In the genomic region with DNA sequence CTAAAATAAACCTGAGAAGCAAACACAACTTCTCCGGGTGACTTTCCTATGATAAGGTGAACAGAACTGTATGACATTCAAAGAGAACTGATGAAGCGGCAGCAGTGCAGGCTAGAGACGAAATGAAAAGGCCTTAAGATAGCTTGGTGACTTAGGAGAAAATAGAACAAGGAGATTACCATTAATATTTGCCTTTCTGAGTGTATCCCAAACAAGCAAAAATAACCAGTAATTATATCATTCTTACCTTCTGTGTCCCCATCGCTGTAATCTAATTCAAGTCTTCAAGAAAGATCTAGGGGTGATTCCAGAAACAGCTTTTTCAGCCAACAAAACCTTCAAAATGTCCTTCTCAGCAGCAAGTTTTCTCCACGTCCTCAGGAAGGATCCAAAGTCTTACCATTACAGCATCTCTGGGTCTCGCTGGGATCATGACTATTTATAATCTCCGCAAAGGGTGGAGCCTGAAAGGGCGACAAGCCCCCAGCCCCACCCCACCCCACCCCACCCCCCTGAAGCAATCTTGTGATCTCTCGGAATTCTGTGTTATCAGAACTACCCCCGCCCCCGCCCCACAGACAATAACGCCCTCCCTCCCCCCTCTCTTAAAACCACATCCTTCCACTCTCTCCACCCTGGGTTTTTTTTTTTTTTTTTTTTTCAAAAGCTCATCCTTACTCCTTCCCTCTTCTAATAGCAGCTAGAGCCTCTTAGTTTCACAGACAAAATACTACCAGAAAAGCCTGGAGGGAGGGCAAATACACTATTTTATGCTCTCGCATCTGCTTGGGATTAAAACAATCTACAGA, we compare ENCODE assay signal across 8 cellular contexts. TPM values are rescaled to one million over a fixed set of nuclear protein-coding genes. Genes with fewer than 3 reads are reported as not detected.
DNase-seq lines count a peak whose midpoint lies in the region; ATAC-seq and TF ChIP-seq lines count a peak whose summit lies in the region.

A gene (minus strand): TSS at position 415 of the 809 bp plus-strand sequence. CDS start 153 bp downstream, at position 262.

- H3K4me3 ChIP-seq in GM12864 (ENCODE audit: low read depth, low read length): peak within 1 kb of the TSS; percentile 96
- peak within 1 kb of the TSS; percentile 49 for H3K4me3 ChIP-seq in SU-DHL-6 (ENCODE audit: insufficient read depth, low read length, poor library complexity, severe bottlenecking)
- peak within 1 kb of the TSS; percentile 87 for H3K4me3 ChIP-seq in osteoblast (ENCODE audit: insufficient read depth, low read length)
- H3K4me3 ChIP-seq in thymus (ENCODE audit: low read length): peak within 1 kb of the TSS; percentile 55

- 6% methylated on average over 13 of the region's 13 CpGs for whole genome bisulfite sequencing in thymus

- ATAC-seq in HG03432 (IDR thresholded peaks at IDR 0.05; ENCODE audit: unreplicated experiment) (peak; percentile 37), Right ventricle myocardium inferior (peak; percentile 81), HG02852 (IDR thresholded peaks at IDR 0.05; ENCODE audit: unreplicated experiment) (no peak)

- DNase-seq in GM12864 (ENCODE audit: low read depth) (peak; percentile 53), Right ventricle myocardium inferior (ENCODE audit: missing footprints) (no peak), osteoblast (ENCODE audit: insufficient read length, low spot score, missing footprints) (peak; percentile 92)
- DNase-seq in activated naive CD8-positive, alpha-beta T cell treated with anti-CD3 and anti-CD28 coated beads, Interleukin-2, amount 50 U/mL, for 16 hours (ENCODE audit: low read depth, low spot score): peak; percentile 42

- peak within 1 kb of the TSS; percentile 50 for H3K9ac ChIP-seq in SU-DHL-6 (ENCODE audit: low read length)

- H3K4me1 ChIP-seq in osteoblast (ENCODE audit: insufficient read depth, low read length) (peaks cover 18% of the 10 kb centered on the region), thymus (ENCODE audit: control insufficient read depth, insufficient read depth, low read length) (peaks cover 10% of the 10 kb centered on the region)

- H3K27me3 ChIP-seq in SU-DHL-6 (ENCODE audit: low read length) (no peaks in the 10 kb centered on the region), osteoblast (ENCODE audit: insufficient read depth, low read length) (no peaks in the 10 kb centered on the region), thymus (ENCODE audit: control insufficient read depth, insufficient read depth) (no peaks in the 10 kb centered on the region)

- H3K9me3 ChIP-seq in SU-DHL-6 (ENCODE audit: insufficient read depth, low read length) (no peaks in the 10 kb centered on the region), osteoblast (ENCODE audit: low read depth, low read length) (no peaks in the 10 kb centered on the region), thymus (ENCODE audit: control insufficient read depth) (no peaks in the 10 kb centered on the region)

- intact Hi-C loops in Right ventricle myocardium inferior (cut with DNase I): loop anchor here (1.0 to 5.0 kb wide), 2 partner anchors 24 to 36 kb away; no protein-coding TSS in a partner anchor

- no peaks in the 10 kb centered on the region for H3K36me3 ChIP-seq in SU-DHL-6 (ENCODE audit: low read length)
- H3K36me3 ChIP-seq in osteoblast (ENCODE audit: insufficient read depth, low read length): peaks cover 29% of the 10 kb centered on the region
- peaks cover 11% of the 10 kb centered on the region for H3K36me3 ChIP-seq in thymus (ENCODE audit: control insufficient read depth, insufficient read depth)

- H3K79me2 ChIP-seq in SU-DHL-6 (ENCODE audit: insufficient read depth, low read length) (peaks cover 4% of the 10 kb centered on the region; the same call in 1 of the 2 replicates), osteoblast (ENCODE audit: insufficient read depth, low read length) (peaks cover 48% of the 10 kb centered on the region)

- H3K9me2 ChIP-seq in SU-DHL-6 (replicated peaks; ENCODE audit: insufficient read depth, low read length): no peaks in the 10 kb centered on the region

- H4K20me1 ChIP-seq in SU-DHL-6 (ENCODE audit: low read depth, low read length): no peaks in the 10 kb centered on the region
- H4K20me1 ChIP-seq in osteoblast (ENCODE audit: insufficient read depth, low read length): peaks cover 36% of the 10 kb centered on the region

- H2AFZ ChIP-seq in SU-DHL-6 (ENCODE audit: low read depth, low read length, severe bottlenecking) (peak within 1 kb of the TSS; percentile 78), osteoblast (ENCODE audit: low read length) (peak within 1 kb of the TSS; percentile 40)

- H3F3A ChIP-seq in SU-DHL-6 (ENCODE audit: insufficient read depth): 0 out of 2 replicates have a peak, but pooled peaks cover 3% of the 10 kb centered on the region

- H3K4me2 ChIP-seq in SU-DHL-6 (ENCODE audit: low read depth, low read length, poor library complexity, severe bottlenecking) (peak within 1 kb of the TSS; percentile 63), osteoblast (ENCODE audit: insufficient read depth, low read length) (peak within 1 kb of the TSS; percentile 97)

- TF ChIP-seq CTCF in GM12864 (IDR thresholded peaks at IDR 0.05; ENCODE audit: low read depth, low read length, missing control alignments) (no peak), SU-DHL-6 (IDR thresholded peaks at IDR 0.05; ENCODE audit: insufficient read depth, low read length, poor library complexity, severe bottlenecking) (no peak), osteoblast (IDR thresholded peaks at IDR 0.05; ENCODE audit: extremely low read depth, low read depth, low read length) (no peak)

- H3K27ac ChIP-seq in SU-DHL-6 (ENCODE audit: low read depth, low read length) (peak within 1 kb of the TSS; percentile 35), osteoblast (ENCODE audit: low read depth, low read length) (peak within 1 kb of the TSS; percentile 94), thymus (ENCODE audit: low read depth) (peak within 1 kb of the TSS; percentile 76)

RNA-seq across cellular contexts. Expression of the gene that starts here (rescaled TPM):
- total RNA-seq in Right ventricle myocardium inferior: 11.7 TPM
- total RNA-seq in osteoblast: 117 and 143 TPM in 2 replicates
- polyA plus RNA-seq in thymus: 14.9 TPM

Comparison
In these comparisons a context has a peak if more than half of its experiments do, and no peak if none do; other contexts are left out.
1. H3K27ac ChIP-seq: peak in every context shown above with its lines; median percentile 94 in osteoblast; 76 in thymus; 35 in SU-DHL-6.